In the genomic region with DNA sequence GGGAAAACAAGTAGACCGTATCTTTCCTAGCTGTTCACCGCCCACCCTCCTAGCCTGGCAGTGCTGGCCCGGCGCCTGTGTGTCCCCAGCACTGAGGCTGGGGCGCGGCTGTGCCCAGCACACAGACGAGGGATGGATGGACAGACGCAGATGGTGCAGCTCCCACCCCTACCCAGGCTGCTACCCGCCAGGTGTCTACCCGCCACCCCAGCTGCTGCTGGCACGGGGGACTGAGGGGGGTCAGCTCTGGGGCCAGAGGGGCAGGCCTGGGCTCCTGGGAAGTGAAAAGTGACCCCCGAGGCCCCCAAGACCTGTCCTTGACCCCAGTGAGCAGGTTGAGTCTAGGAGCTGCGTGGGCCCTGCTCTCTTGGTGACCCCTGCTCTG, we compare ENCODE assay signal across 9 cellular contexts. TPM values are rescaled to one million over a fixed set of nuclear protein-coding genes. Genes with fewer than 3 reads are reported as not detected.
A peak's percentile ranks its signal among the peaks of the same experiment; 100 is the strongest.
DNase-seq lines count a peak whose midpoint lies in the region; ATAC-seq and TF ChIP-seq lines count a peak whose summit lies in the region.
"Had no signal": no experiment of that assay in that cellular context is flagged by ENCODE, and none has a peak within 500 bp of the region (broad histone marks: within the 10 kb centered on the region; RNA-seq: fewer than 3 reads in every experiment).

No MANE protein-coding gene starts in this region.

- ATAC-seq in right cardiac atrium (no peak), GM18870 (IDR thresholded peaks at IDR 0.05; ENCODE audit: unreplicated experiment) (no peak)

- H3K4me1 ChIP-seq in BLaER1 (peaks cover 86% of the 10 kb centered on the region), PC-9 (replicated peaks; ENCODE audit: insufficient read depth) (peaks cover 64% of the 10 kb centered on the region), right cardiac atrium (ENCODE audit: control insufficient read depth, insufficient read depth, low read length) (peaks cover 6% of the 10 kb centered on the region)

- H3F3A ChIP-seq in PC-9 (ENCODE audit: insufficient read depth, low read depth): peaks cover 33% of the 10 kb centered on the region; the same call in 1 of the 2 replicates

- H3K27me3 ChIP-seq in BLaER1: no peaks in the 10 kb centered on the region
- no peaks in the 10 kb centered on the region for H3K27me3 ChIP-seq in PC-9 (ENCODE audit: insufficient read depth, low read depth)
- H3K27me3 ChIP-seq in right cardiac atrium (ENCODE audit: control insufficient read depth, insufficient read depth): no peaks in the 10 kb centered on the region

- H3K9me2 ChIP-seq in PC-9 (ENCODE audit: insufficient read depth): no peaks in the 10 kb centered on the region

- POLR2A ChIA-PET in PC-9 (lab: Charles Lee; ENCODE audit: unreplicated experiment) (interaction anchor here (0.9 kb wide), 1 partner anchor 12 kb away, joined by 3 read pairs; no protein-coding TSS in a partner anchor), HEK293T (lab: Yijun Ruan, JAX) (interaction anchor here (2.2 kb wide), 1 partner anchor 25 kb away, joined by 10 read pairs; no protein-coding TSS in a partner anchor)

- H3K9me3 Mint-ChIP-seq in progenitor cell of endocrine pancreas (ENCODE audit: low read depth): no peaks in the 10 kb centered on the region

- H3K4me3 Mint-ChIP-seq in progenitor cell of endocrine pancreas (ENCODE audit: low read depth): peak overlapping the region; percentile 14

- peaks cover 3% of the 10 kb centered on the region for H3K27me3 Mint-ChIP-seq in progenitor cell of endocrine pancreas

- H3K4me2 ChIP-seq in BLaER1: peak overlapping the region; percentile 100
- H3K4me2 ChIP-seq in PC-9: peak overlapping the region; percentile 85

- H3K27ac ChIP-seq in BLaER1 (peak overlapping the region; percentile 94), PC-9 (no peak overlapping the region), right cardiac atrium (ENCODE audit: low read length) (peak overlapping the region; percentile 48)

- peak in 1 of 2 experiments; percentile 18 for DNase-seq in PC-9
- DNase-seq in right cardiac atrium: peak in 1 of 3 donors; percentile 66
- no peak for DNase-seq in progenitor cell of endocrine pancreas (ENCODE audit: low spot score, unreplicated experiment)
- DNase-seq in NCI-H2107 (lab: John Stamatoyannopoulos, UW): no peak
- DNase-seq in HEK293T (ENCODE audit: extremely low spot score): no peak
- no peak for DNase-seq in stimulated activated naive CD4-positive, alpha-beta T cell treated with Interleukin-2 at 50 U/mL for 16 hours (lab: John Stamatoyannopoulos, UW)

- 68% methylated on average over 13 of the region's 13 CpGs for WGBS in right cardiac atrium

- no peaks in the 10 kb centered on the region for H3K36me3 Mint-ChIP-seq in progenitor cell of endocrine pancreas (ENCODE audit: insufficient read depth)

- peak overlapping the region; percentile 93 for H3K27ac Mint-ChIP-seq in progenitor cell of endocrine pancreas

- H3K9ac ChIP-seq in BLaER1: peak overlapping the region; percentile 82

- H3K9me3 ChIP-seq in BLaER1 (no peaks in the 10 kb centered on the region), PC-9 (ENCODE audit: insufficient read depth, low read depth) (no peaks in the 10 kb centered on the region), right cardiac atrium (ENCODE audit: control insufficient read depth, low read length) (no peaks in the 10 kb centered on the region)

- no peak overlapping the region for H2AFZ ChIP-seq in PC-9

- CTCF ChIA-PET in PC-9 (lab: Charles Lee): no interaction called here
- CTCF ChIA-PET in HEK293T (lab: Yijun Ruan, JAX): interaction anchor here (3.0 kb wide), 1 partner anchor 9 kb away, joined by 13 read pairs; no protein-coding TSS in a partner anchor

- BruUV-seq in PC-9 (replicated peaks; lab: Mats Ljungman, UMichigan): no TSS peak

- TF ChIP-seq CTCF in PC-9 (conservative IDR thresholded peaks at IDR 0.05): no peak
- TF ChIP-seq CTCF in progenitor cell of endocrine pancreas (IDR thresholded peaks at IDR 0.05; ENCODE audit: unreplicated experiment): no peak

- H3K79me2 ChIP-seq in PC-9 (ENCODE audit: low read depth): peaks cover 5% of the 10 kb centered on the region; the same call in 1 of the 2 replicates

- intact Hi-C loops in PC-9 (cut with micrococcal nuclease; ENCODE audit: unreplicated experiment): loop anchor here (1.0 to 10.0 kb wide), 4 partner anchors 10 to 88 kb away; a partner anchor contains a TSS
- intact Hi-C loops in right cardiac atrium (cut with DNase I): no loop called here

- peaks cover 22% of the 10 kb centered on the region for H3K4me1 Mint-ChIP-seq in progenitor cell of endocrine pancreas (ENCODE audit: low read depth)

- H3K4me3 ChIP-seq in BLaER1 (peak overlapping the region; percentile 75), PC-9 (peak overlapping the region; percentile 45; the same call in 1 of the 2 replicates), right cardiac atrium (ENCODE audit: low read length) (no peak overlapping the region)

- H3K36me3 ChIP-seq in BLaER1 (no peaks in the 10 kb centered on the region), PC-9 (ENCODE audit: low read depth) (no peaks in the 10 kb centered on the region)

- H4K20me1 ChIP-seq in BLaER1 (peaks cover 17% of the 10 kb centered on the region), PC-9 (ENCODE audit: insufficient read depth) (no peaks in the 10 kb centered on the region)

TF ChIP-seq in HEK293T, 16 proteins besides CTCF, POLR2A, EP300 and RAD21:
- TF ChIP-seq CTBP1 (IDR thresholded peaks at IDR 0.05; ENCODE audit: borderline replicate concordance): no peak
- no peak for TF ChIP-seq ARNT (IDR thresholded peaks at IDR 0.05)
- TF ChIP-seq NFRKB (IDR thresholded peaks at IDR 0.05): no peak
- TF ChIP-seq LEF1 (IDR thresholded peaks at IDR 0.05; ENCODE audit: borderline replicate concordance): no peak
- TF ChIP-seq L3MBTL2 (conservative IDR thresholded peaks at IDR 0.05): no peak

RNA-seq across cellular contexts. Expression of a gene that starts 2.9 kb away (rescaled TPM):
- total RNA-seq in PC-9 (2021) (56.6 and 65.9 TPM in 2 replicates), right cardiac atrium (10 to 100 TPM; 25.0 to 38.6 (median 25.6) TPM), progenitor cell of endocrine pancreas (29.7 and 36.8 TPM in 2 replicates)
- 17.3 TPM for polyA plus RNA-seq in right cardiac atrium

RNA-seq across cellular contexts. Expression of a gene that starts 11.5 kb away (rescaled TPM):
- 14.7 and 18.9 TPM in 2 replicates for total RNA-seq in PC-9 (2021)
- 1 to 10 TPM; 1.6 to 3.6 (median 2.9) TPM for total RNA-seq in right cardiac atrium
- 4.5 TPM for polyA plus RNA-seq in right cardiac atrium
- total RNA-seq in progenitor cell of endocrine pancreas: 15.1 and 18.1 TPM in 2 replicates

RNA-seq across cellular contexts. Expression of a gene that starts 16.9 kb away (rescaled TPM):
- 4.0 and 4.2 TPM in 2 replicates for total RNA-seq in PC-9 (2021)
- 1 to 10 TPM; 1.3 to 3.4 (median 2.2) TPM for total RNA-seq in right cardiac atrium
- 0.52 TPM for polyA plus RNA-seq in right cardiac atrium
- total RNA-seq in progenitor cell of endocrine pancreas: 1.6 and 1.9 TPM in 2 replicates
- polyA plus RNA-seq: AG04450 had no signal

RNA-seq across cellular contexts. Expression of a gene that starts 25.5 kb away (rescaled TPM):
- total RNA-seq in PC-9 (2021) (90.5 and 90.8 TPM in 2 replicates), right cardiac atrium (100 to 1,000 TPM; 121 to 144 (median 132) TPM), progenitor cell of endocrine pancreas (104 and 109 TPM in 2 replicates)
- polyA plus RNA-seq in right cardiac atrium: 190 TPM

RNA-seq across cellular contexts. Expression of a gene that starts 33.4 kb away (rescaled TPM):
- total RNA-seq in PC-9 (2021): 162 and 183 TPM in 2 replicates
- total RNA-seq in right cardiac atrium: 10 to 100 TPM; 61.2 to 83.1 (median 67.2) TPM
- 81.7 TPM for polyA plus RNA-seq in right cardiac atrium
- 381 and 386 TPM in 2 replicates for total RNA-seq in progenitor cell of endocrine pancreas
